In the genomic region with DNA sequence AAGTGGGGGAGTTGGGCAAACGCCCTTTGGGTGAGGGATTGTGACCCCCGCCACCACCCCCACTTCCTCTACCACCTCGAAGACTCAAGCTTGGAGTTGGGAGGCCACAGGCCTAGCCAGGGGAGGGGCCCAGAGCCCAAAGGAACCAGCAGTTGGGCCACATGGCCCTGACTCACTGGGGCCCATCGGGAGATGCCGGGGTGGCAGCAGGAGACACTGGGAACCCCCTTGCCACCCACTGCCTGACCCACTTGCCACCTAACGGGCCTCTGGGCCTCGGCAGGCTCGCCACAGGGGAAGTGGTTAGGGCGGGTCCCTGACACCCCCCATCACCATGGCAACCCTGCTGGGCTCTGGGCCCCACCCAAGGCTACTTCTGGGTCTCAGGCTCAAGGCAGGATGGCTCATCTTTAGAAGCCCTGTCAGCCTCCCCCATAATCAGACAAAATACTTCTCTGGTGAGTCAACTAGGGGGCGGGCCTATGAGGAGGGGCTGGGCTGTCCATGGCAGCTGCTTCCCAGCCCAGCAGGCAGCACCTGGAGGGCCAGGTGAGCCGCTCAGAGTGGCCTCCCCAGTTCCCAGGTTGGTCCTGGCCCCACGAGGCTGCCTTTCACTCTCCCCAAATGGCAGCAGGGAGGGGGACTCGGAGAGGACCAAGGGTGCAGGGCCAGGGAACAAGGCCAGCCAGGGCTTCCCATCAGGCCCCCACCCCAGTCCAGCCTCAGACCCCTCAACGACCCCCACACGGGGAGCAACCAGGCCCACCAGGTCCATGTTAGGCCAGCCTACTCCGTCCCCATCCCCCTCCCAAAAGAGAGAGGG, we compare ENCODE assay signal across 1 cellular context.
TF ChIP-seq lines count a peak whose summit lies in the region.

No MANE protein-coding gene starts in this region.

TF ChIP-seq in K562, 482 proteins besides CTCF, POLR2A, EP300 and RAD21 (continued from another document and continues in another):
- TF ChIP-seq KDM5B (IDR thresholded peaks at IDR 0.05; ENCODE audit: insufficient replicate concordance, low read depth, low read length) (no peak), ZZZ3 (IDR thresholded peaks at IDR 0.05) (no peak), KAT7 (CRISPR knock-in tag; IDR thresholded peaks at IDR 0.05; ENCODE audit: borderline replicate concordance) (peak; percentile 9; the same call in 1 of the 2 replicates), FOSL1 (tag; conservative IDR thresholded peaks at IDR 0.05) (peak; percentile 94), XRCC3 (IDR thresholded peaks at IDR 0.05) (no peak), RBM22 (IDR thresholded peaks at IDR 0.05; ENCODE audit: low read depth, low read length, poor library complexity, severe bottlenecking) (peak; percentile 56), CBX1 (IDR thresholded peaks at IDR 0.05; ENCODE audit: low read depth) (no peak; the same call in 1 of the 2 replicates), ZNF561 (CRISPR knock-in tag; conservative IDR thresholded peaks at IDR 0.05) (no peak), ZBTB1 (CRISPR knock-in tag; IDR thresholded peaks at IDR 0.05; ENCODE audit: borderline replicate concordance, low read depth) (no peak; the same call in 1 of the 2 replicates), TBL1XR1 (IDR thresholded peaks at IDR 0.05; ENCODE audit: low read length in 2 of 2) (no peak), OTX1 (CRISPR knock-in tag; IDR thresholded peaks at IDR 0.05) (no peak), KLF13 (tag; IDR thresholded peaks at IDR 0.05; ENCODE audit: borderline replicate concordance, low read depth) (no peak), LARP7 (IDR thresholded peaks at IDR 0.05) (no peak), EZH2 (IDR thresholded peaks at IDR 0.05; ENCODE audit: borderline replicate concordance, low read depth, low read length) (no peak), POLR2AphosphoS2 (IDR thresholded peaks at IDR 0.05; ENCODE audit: low read length) (no peak; the same call in 1 of the 2 replicates), GATAD2B (IDR thresholded peaks at IDR 0.05; ENCODE audit: borderline replicate concordance) (no peak), MYC (IDR thresholded peaks at IDR 0.05; ENCODE audit: low read depth, low read length) (peak; percentile 37; the same call in 1 of the 2 replicates), MYC (CRISPR knock-in tag; IDR thresholded peaks at IDR 0.05; ENCODE audit: borderline replicate concordance, low read depth) (no peak), SMARCE1 (IDR thresholded peaks at IDR 0.05) (0 out of 2 replicates have a peak, but pooled peaks have one; percentile 14), PPARD (CRISPR knock-in tag; IDR thresholded peaks at IDR 0.05) (no peak), HOXB6 (CRISPR knock-in tag; IDR thresholded peaks at IDR 0.05; ENCODE audit: borderline replicate concordance) (no peak), ZNF830 (CRISPR knock-in tag; IDR thresholded peaks at IDR 0.05) (no peak), ZNF143 (CRISPR knock-in tag; IDR thresholded peaks at IDR 0.05) (no peak), ZNF24 (IDR thresholded peaks at IDR 0.05) (no peak), ZNF347 (CRISPR knock-in tag; IDR thresholded peaks at IDR 0.05; ENCODE audit: low read depth) (no peak)
- TF ChIP-seq, protein P1, sequence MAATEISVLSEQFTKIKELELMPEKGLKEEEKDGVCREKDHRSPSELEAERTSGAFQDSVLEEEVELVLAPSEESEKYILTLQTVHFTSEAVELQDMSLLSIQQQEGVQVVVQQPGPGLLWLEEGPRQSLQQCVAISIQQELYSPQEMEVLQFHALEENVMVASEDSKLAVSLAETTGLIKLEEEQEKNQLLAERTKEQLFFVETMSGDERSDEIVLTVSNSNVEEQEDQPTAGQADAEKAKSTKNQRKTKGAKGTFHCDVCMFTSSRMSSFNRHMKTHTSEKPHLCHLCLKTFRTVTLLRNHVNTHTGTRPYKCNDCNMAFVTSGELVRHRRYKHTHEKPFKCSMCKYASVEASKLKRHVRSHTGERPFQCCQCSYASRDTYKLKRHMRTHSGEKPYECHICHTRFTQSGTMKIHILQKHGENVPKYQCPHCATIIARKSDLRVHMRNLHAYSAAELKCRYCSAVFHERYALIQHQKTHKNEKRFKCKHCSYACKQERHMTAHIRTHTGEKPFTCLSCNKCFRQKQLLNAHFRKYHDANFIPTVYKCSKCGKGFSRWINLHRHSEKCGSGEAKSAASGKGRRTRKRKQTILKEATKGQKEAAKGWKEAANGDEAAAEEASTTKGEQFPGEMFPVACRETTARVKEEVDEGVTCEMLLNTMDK (IDR thresholded peaks at IDR 0.05; ENCODE audit: borderline replicate concordance, insufficient read depth, low read depth, low read length, poor library complexity, severe bottlenecking): no peak
- TF ChIP-seq, protein P2, sequence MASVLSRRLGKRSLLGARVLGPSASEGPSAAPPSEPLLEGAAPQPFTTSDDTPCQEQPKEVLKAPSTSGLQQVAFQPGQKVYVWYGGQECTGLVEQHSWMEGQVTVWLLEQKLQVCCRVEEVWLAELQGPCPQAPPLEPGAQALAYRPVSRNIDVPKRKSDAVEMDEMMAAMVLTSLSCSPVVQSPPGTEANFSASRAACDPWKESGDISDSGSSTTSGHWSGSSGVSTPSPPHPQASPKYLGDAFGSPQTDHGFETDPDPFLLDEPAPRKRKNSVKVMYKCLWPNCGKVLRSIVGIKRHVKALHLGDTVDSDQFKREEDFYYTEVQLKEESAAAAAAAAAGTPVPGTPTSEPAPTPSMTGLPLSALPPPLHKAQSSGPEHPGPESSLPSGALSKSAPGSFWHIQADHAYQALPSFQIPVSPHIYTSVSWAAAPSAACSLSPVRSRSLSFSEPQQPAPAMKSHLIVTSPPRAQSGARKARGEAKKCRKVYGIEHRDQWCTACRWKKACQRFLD (CRISPR knock-in tag; IDR thresholded peaks at IDR 0.05): no peak
- TF ChIP-seq, protein P3, sequence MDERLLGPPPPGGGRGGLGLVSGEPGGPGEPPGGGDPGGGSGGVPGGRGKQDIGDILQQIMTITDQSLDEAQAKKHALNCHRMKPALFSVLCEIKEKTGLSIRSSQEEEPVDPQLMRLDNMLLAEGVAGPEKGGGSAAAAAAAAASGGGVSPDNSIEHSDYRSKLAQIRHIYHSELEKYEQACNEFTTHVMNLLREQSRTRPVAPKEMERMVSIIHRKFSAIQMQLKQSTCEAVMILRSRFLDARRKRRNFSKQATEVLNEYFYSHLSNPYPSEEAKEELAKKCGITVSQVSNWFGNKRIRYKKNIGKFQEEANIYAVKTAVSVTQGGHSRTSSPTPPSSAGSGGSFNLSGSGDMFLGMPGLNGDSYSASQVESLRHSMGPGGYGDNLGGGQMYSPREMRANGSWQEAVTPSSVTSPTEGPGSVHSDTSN (CRISPR knock-in tag; IDR thresholded peaks at IDR 0.05; ENCODE audit: low read depth): no peak
- TF ChIP-seq, protein P3 (tag; conservative IDR thresholded peaks at IDR 0.05; ENCODE audit: low read depth): no peak
- TF ChIP-seq, protein P4, sequence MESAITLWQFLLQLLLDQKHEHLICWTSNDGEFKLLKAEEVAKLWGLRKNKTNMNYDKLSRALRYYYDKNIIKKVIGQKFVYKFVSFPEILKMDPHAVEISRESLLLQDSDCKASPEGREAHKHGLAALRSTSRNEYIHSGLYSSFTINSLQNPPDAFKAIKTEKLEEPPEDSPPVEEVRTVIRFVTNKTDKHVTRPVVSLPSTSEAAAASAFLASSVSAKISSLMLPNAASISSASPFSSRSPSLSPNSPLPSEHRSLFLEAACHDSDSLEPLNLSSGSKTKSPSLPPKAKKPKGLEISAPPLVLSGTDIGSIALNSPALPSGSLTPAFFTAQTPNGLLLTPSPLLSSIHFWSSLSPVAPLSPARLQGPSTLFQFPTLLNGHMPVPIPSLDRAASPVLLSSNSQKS (CRISPR knock-in tag; IDR thresholded peaks at IDR 0.05): no peak
- TF ChIP-seq, protein P5, sequence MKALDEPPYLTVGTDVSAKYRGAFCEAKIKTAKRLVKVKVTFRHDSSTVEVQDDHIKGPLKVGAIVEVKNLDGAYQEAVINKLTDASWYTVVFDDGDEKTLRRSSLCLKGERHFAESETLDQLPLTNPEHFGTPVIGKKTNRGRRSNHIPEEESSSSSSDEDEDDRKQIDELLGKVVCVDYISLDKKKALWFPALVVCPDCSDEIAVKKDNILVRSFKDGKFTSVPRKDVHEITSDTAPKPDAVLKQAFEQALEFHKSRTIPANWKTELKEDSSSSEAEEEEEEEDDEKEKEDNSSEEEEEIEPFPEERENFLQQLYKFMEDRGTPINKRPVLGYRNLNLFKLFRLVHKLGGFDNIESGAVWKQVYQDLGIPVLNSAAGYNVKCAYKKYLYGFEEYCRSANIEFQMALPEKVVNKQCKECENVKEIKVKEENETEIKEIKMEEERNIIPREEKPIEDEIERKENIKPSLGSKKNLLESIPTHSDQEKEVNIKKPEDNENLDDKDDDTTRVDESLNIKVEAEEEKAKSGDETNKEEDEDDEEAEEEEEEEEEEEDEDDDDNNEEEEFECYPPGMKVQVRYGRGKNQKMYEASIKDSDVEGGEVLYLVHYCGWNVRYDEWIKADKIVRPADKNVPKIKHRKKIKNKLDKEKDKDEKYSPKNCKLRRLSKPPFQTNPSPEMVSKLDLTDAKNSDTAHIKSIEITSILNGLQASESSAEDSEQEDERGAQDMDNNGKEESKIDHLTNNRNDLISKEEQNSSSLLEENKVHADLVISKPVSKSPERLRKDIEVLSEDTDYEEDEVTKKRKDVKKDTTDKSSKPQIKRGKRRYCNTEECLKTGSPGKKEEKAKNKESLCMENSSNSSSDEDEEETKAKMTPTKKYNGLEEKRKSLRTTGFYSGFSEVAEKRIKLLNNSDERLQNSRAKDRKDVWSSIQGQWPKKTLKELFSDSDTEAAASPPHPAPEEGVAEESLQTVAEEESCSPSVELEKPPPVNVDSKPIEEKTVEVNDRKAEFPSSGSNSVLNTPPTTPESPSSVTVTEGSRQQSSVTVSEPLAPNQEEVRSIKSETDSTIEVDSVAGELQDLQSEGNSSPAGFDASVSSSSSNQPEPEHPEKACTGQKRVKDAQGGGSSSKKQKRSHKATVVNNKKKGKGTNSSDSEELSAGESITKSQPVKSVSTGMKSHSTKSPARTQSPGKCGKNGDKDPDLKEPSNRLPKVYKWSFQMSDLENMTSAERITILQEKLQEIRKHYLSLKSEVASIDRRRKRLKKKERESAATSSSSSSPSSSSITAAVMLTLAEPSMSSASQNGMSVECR (CRISPR knock-in tag; IDR thresholded peaks at IDR 0.05): peak; percentile 46; the same call in 1 of the 2 replicates
- TF ChIP-seq, protein P6, sequence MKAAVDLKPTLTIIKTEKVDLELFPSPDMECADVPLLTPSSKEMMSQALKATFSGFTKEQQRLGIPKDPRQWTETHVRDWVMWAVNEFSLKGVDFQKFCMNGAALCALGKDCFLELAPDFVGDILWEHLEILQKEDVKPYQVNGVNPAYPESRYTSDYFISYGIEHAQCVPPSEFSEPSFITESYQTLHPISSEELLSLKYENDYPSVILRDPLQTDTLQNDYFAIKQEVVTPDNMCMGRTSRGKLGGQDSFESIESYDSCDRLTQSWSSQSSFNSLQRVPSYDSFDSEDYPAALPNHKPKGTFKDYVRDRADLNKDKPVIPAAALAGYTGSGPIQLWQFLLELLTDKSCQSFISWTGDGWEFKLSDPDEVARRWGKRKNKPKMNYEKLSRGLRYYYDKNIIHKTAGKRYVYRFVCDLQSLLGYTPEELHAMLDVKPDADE (conservative IDR thresholded peaks at IDR 0.05; ENCODE audit: control insufficient read depth, low read depth, low read length): no peak; the same call in 1 of the 2 replicates
- TF ChIP-seq, protein P7, sequence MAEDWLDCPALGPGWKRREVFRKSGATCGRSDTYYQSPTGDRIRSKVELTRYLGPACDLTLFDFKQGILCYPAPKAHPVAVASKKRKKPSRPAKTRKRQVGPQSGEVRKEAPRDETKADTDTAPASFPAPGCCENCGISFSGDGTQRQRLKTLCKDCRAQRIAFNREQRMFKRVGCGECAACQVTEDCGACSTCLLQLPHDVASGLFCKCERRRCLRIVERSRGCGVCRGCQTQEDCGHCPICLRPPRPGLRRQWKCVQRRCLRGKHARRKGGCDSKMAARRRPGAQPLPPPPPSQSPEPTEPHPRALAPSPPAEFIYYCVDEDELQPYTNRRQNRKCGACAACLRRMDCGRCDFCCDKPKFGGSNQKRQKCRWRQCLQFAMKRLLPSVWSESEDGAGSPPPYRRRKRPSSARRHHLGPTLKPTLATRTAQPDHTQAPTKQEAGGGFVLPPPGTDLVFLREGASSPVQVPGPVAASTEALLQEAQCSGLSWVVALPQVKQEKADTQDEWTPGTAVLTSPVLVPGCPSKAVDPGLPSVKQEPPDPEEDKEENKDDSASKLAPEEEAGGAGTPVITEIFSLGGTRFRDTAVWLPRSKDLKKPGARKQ (CRISPR knock-in tag; IDR thresholded peaks at IDR 0.05): no peak
- TF ChIP-seq, protein P8, sequence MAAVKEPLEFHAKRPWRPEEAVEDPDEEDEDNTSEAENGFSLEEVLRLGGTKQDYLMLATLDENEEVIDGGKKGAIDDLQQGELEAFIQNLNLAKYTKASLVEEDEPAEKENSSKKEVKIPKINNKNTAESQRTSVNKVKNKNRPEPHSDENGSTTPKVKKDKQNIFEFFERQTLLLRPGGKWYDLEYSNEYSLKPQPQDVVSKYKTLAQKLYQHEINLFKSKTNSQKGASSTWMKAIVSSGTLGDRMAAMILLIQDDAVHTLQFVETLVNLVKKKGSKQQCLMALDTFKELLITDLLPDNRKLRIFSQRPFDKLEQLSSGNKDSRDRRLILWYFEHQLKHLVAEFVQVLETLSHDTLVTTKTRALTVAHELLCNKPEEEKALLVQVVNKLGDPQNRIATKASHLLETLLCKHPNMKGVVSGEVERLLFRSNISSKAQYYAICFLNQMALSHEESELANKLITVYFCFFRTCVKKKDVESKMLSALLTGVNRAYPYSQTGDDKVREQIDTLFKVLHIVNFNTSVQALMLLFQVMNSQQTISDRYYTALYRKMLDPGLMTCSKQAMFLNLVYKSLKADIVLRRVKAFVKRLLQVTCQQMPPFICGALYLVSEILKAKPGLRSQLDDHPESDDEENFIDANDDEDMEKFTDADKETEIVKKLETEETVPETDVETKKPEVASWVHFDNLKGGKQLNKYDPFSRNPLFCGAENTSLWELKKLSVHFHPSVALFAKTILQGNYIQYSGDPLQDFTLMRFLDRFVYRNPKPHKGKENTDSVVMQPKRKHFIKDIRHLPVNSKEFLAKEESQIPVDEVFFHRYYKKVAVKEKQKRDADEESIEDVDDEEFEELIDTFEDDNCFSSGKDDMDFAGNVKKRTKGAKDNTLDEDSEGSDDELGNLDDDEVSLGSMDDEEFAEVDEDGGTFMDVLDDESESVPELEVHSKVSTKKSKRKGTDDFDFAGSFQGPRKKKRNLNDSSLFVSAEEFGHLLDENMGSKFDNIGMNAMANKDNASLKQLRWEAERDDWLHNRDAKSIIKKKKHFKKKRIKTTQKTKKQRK (IDR thresholded peaks at IDR 0.05; ENCODE audit: borderline replicate concordance, low read depth, low read length): no peak
- TF ChIP-seq, protein P9, sequence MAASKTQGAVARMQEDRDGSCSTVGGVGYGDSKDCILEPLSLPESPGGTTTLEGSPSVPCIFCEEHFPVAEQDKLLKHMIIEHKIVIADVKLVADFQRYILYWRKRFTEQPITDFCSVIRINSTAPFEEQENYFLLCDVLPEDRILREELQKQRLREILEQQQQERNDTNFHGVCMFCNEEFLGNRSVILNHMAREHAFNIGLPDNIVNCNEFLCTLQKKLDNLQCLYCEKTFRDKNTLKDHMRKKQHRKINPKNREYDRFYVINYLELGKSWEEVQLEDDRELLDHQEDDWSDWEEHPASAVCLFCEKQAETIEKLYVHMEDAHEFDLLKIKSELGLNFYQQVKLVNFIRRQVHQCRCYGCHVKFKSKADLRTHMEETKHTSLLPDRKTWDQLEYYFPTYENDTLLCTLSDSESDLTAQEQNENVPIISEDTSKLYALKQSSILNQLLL (CRISPR knock-in tag; IDR thresholded peaks at IDR 0.05; ENCODE audit: borderline replicate concordance): no peak
